1 cellular context compared by ENCODE assay signal in genomic region chr5:115423051-115423450, GRCh38.
A peak's percentile ranks its signal among the peaks of the same experiment; 100 is the strongest.
TF ChIP-seq lines count a peak whose summit lies in the region.

No MANE protein-coding gene starts in this region.

TF ChIP-seq in IMR-90, 13 proteins besides CTCF, POLR2A, EP300 and RAD21 (continued from another document):
- TF ChIP-seq MAZ (IDR thresholded peaks at IDR 0.05; ENCODE audit: borderline replicate concordance, low read depth, low read length) (no peak), CEBPB (IDR thresholded peaks at IDR 0.05; ENCODE audit: low read depth, low read length) (no peak), NFE2L2 (IDR thresholded peaks at IDR 0.05; ENCODE audit: low read depth, low read length) (no peak), ELK1 (IDR thresholded peaks at IDR 0.05; ENCODE audit: borderline replicate concordance, low read depth, low read length) (no peak), USF2 (IDR thresholded peaks at IDR 0.05; ENCODE audit: low read depth, low read length) (no peak), MXI1 (IDR thresholded peaks at IDR 0.05; ENCODE audit: borderline replicate concordance, low read depth, low read length) (no peak), BHLHE40 (IDR thresholded peaks at IDR 0.05; ENCODE audit: low read depth, low read length) (no peak), RFX5 (IDR thresholded peaks at IDR 0.05; ENCODE audit: low read depth, low read length) (no peak), MAFK (IDR thresholded peaks at IDR 0.05; ENCODE audit: low read depth, low read length) (peak; percentile 89), RCOR1 (IDR thresholded peaks at IDR 0.05; ENCODE audit: insufficient replicate concordance, low read length) (no peak), CHD1 (IDR thresholded peaks at IDR 0.05; ENCODE audit: low read depth, low read length) (no peak)
